In the genomic region with DNA sequence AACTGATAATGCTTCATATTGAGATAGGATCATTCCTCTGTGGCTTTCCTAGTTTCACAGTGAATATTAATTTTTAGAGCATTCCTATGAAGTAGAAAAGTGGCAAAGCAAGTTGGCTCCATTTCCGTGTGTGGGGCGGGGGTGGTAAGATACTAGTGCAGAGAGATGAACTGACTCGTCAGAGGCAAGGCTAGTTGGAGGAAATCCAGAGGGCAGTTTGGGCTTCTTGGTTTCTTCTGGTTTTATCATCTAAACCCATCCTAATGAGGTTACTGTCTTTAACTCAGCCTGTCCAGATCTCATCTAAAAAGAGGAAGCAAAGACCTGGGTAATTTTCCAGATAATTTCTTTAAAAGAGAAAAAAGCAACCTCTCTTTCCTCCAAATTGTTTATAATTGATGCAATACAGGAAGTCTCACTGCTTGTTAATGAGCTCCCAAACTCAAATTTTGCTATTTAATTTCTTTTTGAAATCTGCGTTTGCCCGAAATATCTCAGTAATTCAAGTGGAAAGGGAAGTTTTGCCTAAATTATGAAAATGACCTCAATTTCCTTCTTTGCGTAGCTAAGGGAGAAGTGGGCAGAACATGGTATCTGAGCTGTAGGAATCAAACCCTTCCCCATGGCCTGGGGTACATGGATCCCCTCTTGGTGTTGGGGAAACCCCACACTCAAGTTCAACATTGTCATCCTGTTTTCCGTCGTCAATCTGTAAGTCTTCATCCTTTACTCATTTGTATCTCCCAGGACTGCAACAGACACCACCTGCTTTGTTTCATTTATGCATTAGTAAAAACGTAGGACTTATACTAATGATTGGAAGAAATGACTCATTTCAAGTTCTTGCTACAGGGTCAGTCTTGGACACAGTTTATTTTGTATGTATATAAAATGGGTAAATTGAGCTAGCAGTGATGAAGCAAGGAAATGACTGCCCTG, we compare ENCODE assay signal across 11 cellular contexts.
A peak's percentile ranks its signal among the peaks of the same experiment; 100 is the strongest.
DNase-seq lines count a peak whose midpoint lies in the region; ATAC-seq and TF ChIP-seq lines count a peak whose summit lies in the region.
"Had no signal": no experiment of that assay in that cellular context is flagged by ENCODE, and none has a peak within 500 bp of the region (broad histone marks: within the 10 kb centered on the region; RNA-seq: fewer than 3 reads in every experiment).

No MANE protein-coding gene starts in this region.

- DNase-seq in EL (peak; percentile 83), NCI-H226 (peak; percentile 56), cardiac fibroblast (ENCODE audit: low read depth in 2 of 2) (peak; percentile 52 to 73), occipital lobe (lab: John Stamatoyannopoulos, UW) (peak; percentile 20), lower leg skin (ENCODE audit: low spot score in 2 of 2) (no peak)
- DNase-seq in effector memory CD4-positive, alpha-beta T cell = no peak
- DNase-seq in stimulated activated CD4-positive, alpha-beta T cell treated with anti-CD3 and anti-CD28 coated beads, Interleukin-1b, Interleukin-23, amount 100 ng/mL, for 48 hours = no peak
- DNase-seq: NCI-H510A had no signal

- intact Hi-C loops in lower leg skin (cut with DNase I; ENCODE audit: low total_unique reads) = no loop called here

- no peak for ATAC-seq in GM21360 (IDR thresholded peaks at IDR 0.05; ENCODE audit: unreplicated experiment)
- ATAC-seq: activated CD4-positive, CD25-positive, alpha-beta regulatory T cell treated with anti-CD3 and anti-CD28 coated beads, Interleukin-2, amount 50 U/mL, for 24 hours had no signal

- 41 to 54% methylated on average over 9 of the region's 9 CpGs for WGBS in lower leg skin, 2 donors

- H3K4me3 ChIP-seq in cardiac fibroblast (replicated peaks in 1 of 2; ENCODE audit: low read depth in 2 of 2, low read length in 2 of 2) = peak overlapping the region in 1 of 2 donors; percentile 21
- H3K4me3 ChIP-seq in effector memory CD4-positive, alpha-beta T cell (ENCODE audit: insufficient read depth, low read depth, low read length, poor library complexity, severe bottlenecking) = no peak overlapping the region
- no peak overlapping the region for H3K4me3 ChIP-seq in lower leg skin (ENCODE audit: low read depth, poor library complexity, severe bottlenecking)
- H3K4me3 ChIP-seq: right atrium auricular region had no signal

- no peak overlapping the region for H3K27ac ChIP-seq in effector memory CD4-positive, alpha-beta T cell (ENCODE audit: insufficient read depth, low read length, poor library complexity, severe bottlenecking)

- no peaks in the 10 kb centered on the region for H3K4me1 ChIP-seq in effector memory CD4-positive, alpha-beta T cell (ENCODE audit: control insufficient read depth, insufficient read depth, low read length, poor library complexity, severe bottlenecking)

- TF ChIP-seq CTCF in cardiac fibroblast (IDR thresholded peaks at IDR 0.05; ENCODE audit: low read depth, low read length) = no peak
- TF ChIP-seq CTCF in lower leg skin (IDR thresholded peaks at IDR 0.05) = no peak

- H3K36me3 ChIP-seq in effector memory CD4-positive, alpha-beta T cell (ENCODE audit: control insufficient read depth, insufficient read depth, low read length) = no peaks in the 10 kb centered on the region
- H3K36me3 ChIP-seq: right atrium auricular region had no signal

- TF ChIP-seq POLR2A in lower leg skin (IDR thresholded peaks at IDR 0.05) = no peak

- no peaks in the 10 kb centered on the region for H3K27me3 ChIP-seq in effector memory CD4-positive, alpha-beta T cell (replicated peaks; ENCODE audit: control insufficient read depth, insufficient read depth, low read length, poor library complexity, severe bottlenecking)
- H3K27me3 ChIP-seq: right atrium auricular region had no signal

- H3K9me3 ChIP-seq in effector memory CD4-positive, alpha-beta T cell (ENCODE audit: control insufficient read depth, low read length) = no peaks in the 10 kb centered on the region
- H3K9me3 ChIP-seq: right atrium auricular region had no signal

Comparison
In these comparisons a context has a peak if more than half of its experiments do, and no peak if none do; other contexts are left out.
1. DNase-seq: peak in EL (single experiment), NCI-H226 (single experiment), cardiac fibroblast (2 of 2) and occipital lobe (single experiment); none in effector memory CD4-positive, alpha-beta T cell (0 of 3), lower leg skin (0 of 2) and stimulated activated CD4-positive, alpha-beta T cell treated with anti-CD3 and anti-CD28 coated beads, Interleukin-1b, Interleukin-23, amount 100 ng/mL, for 48 hours (single experiment).